27 cellular contexts compared by ENCODE assay signal in genomic region chr2:64985457-64985856, GRCh38. TPM values are rescaled to one million over a fixed set of nuclear protein-coding genes. Genes with fewer than 3 reads are reported as not detected.
DNase-seq lines count a peak whose midpoint lies in the region; ATAC-seq and TF ChIP-seq lines count a peak whose summit lies in the region.
"Had no signal": no experiment of that assay in that cellular context is flagged by ENCODE, and none has a peak within 500 bp of the region (broad histone marks: within the 10 kb centered on the region; RNA-seq: fewer than 3 reads in every experiment).

No MANE protein-coding gene starts in this region.

- no peaks in the 10 kb centered on the region for H3K9me3 Mint-ChIP-seq in stimulated activated effector memory CD8-positive, alpha-beta T cell treated with anti-CD3 and anti-CD28 coated beads, Interleukin-12 subunit alpha, Interleukin-12 subunit beta, amount 100 ng/mL, for 72 hours
- H3K9me3 Mint-ChIP-seq in endodermal cell = no peaks in the 10 kb centered on the region
- H3K9me3 Mint-ChIP-seq: activated naive CD4-positive, alpha-beta T cell treated with anti-CD3 and anti-CD28 coated beads for 36 hours; dendritic cell treated with granulocyte-macrophage colony-stimulating factor and Interleukin-4, amounts not matched to agents 40 ng/mL and 50 ng/mL, for 4 days; neural progenitor cell had no signal

- no peaks in the 10 kb centered on the region for H3K36me3 ChIP-seq in endodermal cell (ENCODE audit: control insufficient read depth, insufficient read depth, low read length)
- H3K36me3 ChIP-seq in HAP-1 (replicated peaks) = no peaks in the 10 kb centered on the region
- H3K36me3 ChIP-seq: neural progenitor cell, suprapubic skin had no signal

- H3K27me3 Mint-ChIP-seq in endodermal cell (ENCODE audit: insufficient read depth) = peaks cover 48% of the 10 kb centered on the region

- TF ChIP-seq CTCF in endodermal cell (conservative IDR thresholded peaks at IDR 0.05) = no peak

- H3K27me3 ChIP-seq in endodermal cell (ENCODE audit: control insufficient read depth, insufficient read depth, low read length, poor library complexity, severe bottlenecking) (peaks cover 30% of the 10 kb centered on the region), HAP-1 (ENCODE audit: low read depth) (no peaks in the 10 kb centered on the region)
- H3K27me3 ChIP-seq: suprapubic skin had no signal

- in situ Hi-C loops in SK-MEL-5 (cut with HindIII; ENCODE audit: low pct_unique_long_range_greater_than_20kb, low sequenced_read_pairs) = no loop called here
- in situ Hi-C loops in HAP-1 (cut with MboI; ENCODE audit: low sequenced_read_pairs) = no loop called here

- WGBS in endodermal cell (ENCODE audit: insufficient coverage in 1 of 2, insufficient read length in 1 of 2), 2 experiments = 93 to 96% methylated on average over 7 of the region's 7 CpGs

- no peak overlapping the region for H3K9ac ChIP-seq in endodermal cell (ENCODE audit: extremely low read depth, low read length, poor library complexity, severe bottlenecking)
- H3K9ac ChIP-seq: neural progenitor cell had no signal

- peak; percentile 33 for DNase-seq in left ventricle myocardium superior
- no peak for DNase-seq in left cardiac atrium
- DNase-seq in SK-MEL-5 (ENCODE audit: low read depth, low spot score) = peak; percentile 100
- DNase-seq in stimulated activated effector memory CD8-positive, alpha-beta T cell treated with anti-CD3 and anti-CD28 coated beads, Interleukin-12 subunit alpha, Interleukin-12 subunit beta, amount 100 ng/mL, for 72 hours (ENCODE audit: low spot score in 2 of 2) = peak in 1 of 2 donors; percentile 66
- no peak for DNase-seq in endodermal cell
- no peak for DNase-seq in HAP-1 (ENCODE audit: low spot score in 2 of 2)
- DNase-seq: activated CD4-positive, alpha-beta T cell treated with anti-CD3 and anti-CD28 coated beads, Interleukin-2, amount 50 U/mL, for 1 hour; activated naive CD4-positive, alpha-beta T cell treated with anti-CD3 and anti-CD28 coated beads for 36 hours; activated T-cell treated with anti-CD3 and anti-CD28 coated beads, Interleukin-2, amount 50 U/mL, for 1 hour; amygdala; C1 segment of cervical spinal cord; EL; head of caudate nucleus; mucosa of descending colon; NCI-H1105 treated with DMSO at 0.1 percent for 48 hours; NCI-H510A treated with DMSO at 0.1 percent for 48 hours; RPMI8226; stimulated activated CD4-positive, alpha-beta T cell treated with anti-CD3 and anti-CD28 coated beads, Interleukin-1b, Interleukin-23, amount 100 ng/mL, for 48 hours had no signal

- peak; percentile 4 for ATAC-seq in left ventricle myocardium superior
- no peak for ATAC-seq in left cardiac atrium
- peak; percentile 29 for ATAC-seq in HG02973 (IDR thresholded peaks at IDR 0.05; ENCODE audit: unreplicated experiment)
- ATAC-seq in stimulated activated effector memory CD8-positive, alpha-beta T cell treated with anti-CD3 and anti-CD28 coated beads, Interleukin-12 subunit alpha, Interleukin-12 subunit beta, amount 100 ng/mL, for 72 hours = peak; percentile 53
- ATAC-seq in HG03108 (IDR thresholded peaks at IDR 0.05; ENCODE audit: unreplicated experiment) = no peak
- ATAC-seq: mucosa of descending colon had no signal

- intact Hi-C loops in left ventricle myocardium superior (cut with micrococcal nuclease) = no loop called here
- intact Hi-C loops in left cardiac atrium (cut with DNase I) = loop anchor here in 1 of 2 donors (5.0 kb wide), 1 partner anchor 57 kb away; no protein-coding TSS in a partner anchor

- peaks cover 74% of the 10 kb centered on the region for H3K4me1 Mint-ChIP-seq in stimulated activated effector memory CD8-positive, alpha-beta T cell treated with anti-CD3 and anti-CD28 coated beads, Interleukin-12 subunit alpha, Interleukin-12 subunit beta, amount 100 ng/mL, for 72 hours
- peaks cover 5% of the 10 kb centered on the region for H3K4me1 Mint-ChIP-seq in endodermal cell

- H3K27ac Mint-ChIP-seq in stimulated activated effector memory CD8-positive, alpha-beta T cell treated with anti-CD3 and anti-CD28 coated beads, Interleukin-12 subunit alpha, Interleukin-12 subunit beta, amount 100 ng/mL, for 72 hours = no peak overlapping the region
- H3K27ac Mint-ChIP-seq in endodermal cell = no peak overlapping the region
- H3K27ac Mint-ChIP-seq: activated naive CD4-positive, alpha-beta T cell treated with anti-CD3 and anti-CD28 coated beads for 36 hours; dendritic cell treated with granulocyte-macrophage colony-stimulating factor and Interleukin-4, amounts not matched to agents 40 ng/mL and 50 ng/mL, for 4 days; neural progenitor cell had no signal

- peak overlapping the region; percentile 92 for H3K4me3 Mint-ChIP-seq in stimulated activated effector memory CD8-positive, alpha-beta T cell treated with anti-CD3 and anti-CD28 coated beads, Interleukin-12 subunit alpha, Interleukin-12 subunit beta, amount 100 ng/mL, for 72 hours
- no peak overlapping the region for H3K4me3 Mint-ChIP-seq in endodermal cell
- H3K4me3 Mint-ChIP-seq: activated naive CD4-positive, alpha-beta T cell treated with anti-CD3 and anti-CD28 coated beads for 36 hours; dendritic cell treated with granulocyte-macrophage colony-stimulating factor and Interleukin-4, amounts not matched to agents 40 ng/mL and 50 ng/mL, for 4 days; neural progenitor cell had no signal

- H3K9me3 ChIP-seq in endodermal cell (ENCODE audit: control insufficient read depth, low read length) (no peaks in the 10 kb centered on the region), HAP-1 (no peaks in the 10 kb centered on the region)
- H3K9me3 ChIP-seq: mucosa of descending colon, suprapubic skin had no signal

- peaks cover 18% of the 10 kb centered on the region for H3K36me3 Mint-ChIP-seq in stimulated activated effector memory CD8-positive, alpha-beta T cell treated with anti-CD3 and anti-CD28 coated beads, Interleukin-12 subunit alpha, Interleukin-12 subunit beta, amount 100 ng/mL, for 72 hours
- H3K36me3 Mint-ChIP-seq in endodermal cell (ENCODE audit: low read depth) = no peaks in the 10 kb centered on the region

- H3K4me3 ChIP-seq in endodermal cell (ENCODE audit: low read length) = no peak overlapping the region
- no peak overlapping the region for H3K4me3 ChIP-seq in HAP-1
- H3K4me3 ChIP-seq: mucosa of descending colon, neural progenitor cell, SK-N-MC, skin epidermis, suprapubic skin had no signal

- H3K27ac ChIP-seq in endodermal cell (ENCODE audit: low read depth, low read length) = no peak overlapping the region
- H3K27ac ChIP-seq: HL-60, neural progenitor cell, SK-N-MC, suprapubic skin, VCaP had no signal

- H3K4me1 ChIP-seq in endodermal cell (ENCODE audit: control insufficient read depth, insufficient read depth, low read length) = no peaks in the 10 kb centered on the region
- H3K4me1 ChIP-seq in HAP-1 = peaks cover 8% of the 10 kb centered on the region; the same call in 1 of the 2 replicates

RNA-seq across cellular contexts. Expression of gene SLC1A4, which starts 3.7 kb away (rescaled TPM):
- total RNA-seq in left ventricle myocardium superior = 6.2 TPM
- 1 to 10 TPM; 3.6 to 5.2 TPM for total RNA-seq in left cardiac atrium
- total RNA-seq in SK-MEL-5 (2014; rRNA removed; shearing (Covaris generic)) = 704 and 722 TPM in 2 replicates
- 500 and 630 TPM in 2 replicates for polyA plus RNA-seq in SK-MEL-5 (2015; cell fraction: cytosol; rRNA removed)
- polyA plus RNA-seq in SK-MEL-5 (2015; cell fraction: nucleus; rRNA removed) = 290 and 296 TPM in 2 replicates
- total RNA-seq in endodermal cell = 1 to 10 TPM in 1 of 2 donors, under 1 TPM in 1; 0.07 to 1.9 TPM
- polyA plus RNA-seq in endodermal cell (2013, experiment 1 of 2) = 6.9 TPM
- polyA plus RNA-seq in endodermal cell (2013, experiment 2 of 2) = 6.4 TPM

Comparison
In these comparisons a context has a peak if more than half of its experiments do, and no peak if none do; other contexts are left out.
1. ATAC-seq: peak in left ventricle myocardium superior (single experiment), HG02973 (single experiment) and stimulated activated effector memory CD8-positive, alpha-beta T cell treated with anti-CD3 and anti-CD28 coated beads, Interleukin-12 subunit alpha, Interleukin-12 subunit beta, amount 100 ng/mL, for 72 hours (single experiment); none in left cardiac atrium (0 of 2) and HG03108 (single experiment).
2. DNase-seq: peak in left ventricle myocardium superior (single experiment) and SK-MEL-5 (single experiment); none in left cardiac atrium (single experiment), endodermal cell (single experiment) and HAP-1 (0 of 2).
3. RNA of gene SLC1A4, which starts 3.7 kb away (total RNA-seq): 704 to 722 TPM in SK-MEL-5; 6.2 TPM in left ventricle myocardium superior (single experiment), 3.6 to 5.2 TPM in left cardiac atrium and 0.07 to 1.9 TPM in endodermal cell; every median in the first group is over 10 times any median in the second.